ENCODE assay signal across 27 cellular contexts in the genomic region with DNA sequence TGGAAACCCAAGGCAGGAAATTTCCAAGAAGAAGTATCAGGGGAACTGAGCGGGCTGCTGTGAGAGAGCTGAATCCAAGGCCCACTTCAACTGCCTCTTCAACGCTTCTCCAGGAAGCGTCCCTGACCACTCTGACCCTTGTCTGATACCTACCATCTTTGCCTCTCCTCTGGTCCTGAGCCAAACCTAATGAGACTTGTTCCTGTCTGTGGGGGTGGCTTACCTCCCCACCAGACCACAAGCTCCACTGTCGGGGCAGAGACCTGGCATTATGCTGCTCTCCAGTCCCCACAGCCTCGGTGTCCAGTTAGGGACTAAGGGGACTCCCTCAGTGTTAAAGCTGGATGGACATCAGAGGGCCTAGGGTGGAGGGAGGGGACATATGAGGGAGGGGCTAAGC. TPM values are rescaled to one million over a fixed set of nuclear protein-coding genes. Genes with fewer than 3 reads are reported as not detected.
"Had no signal": no experiment of that assay in that cellular context is flagged by ENCODE, and none has a peak within 500 bp of the region (broad histone marks: within the 10 kb centered on the region; RNA-seq: fewer than 3 reads in every experiment).

No MANE protein-coding gene starts in this region.

- H3K27ac ChIP-seq: ascending aorta, breast epithelium, coronary artery, esophagus muscularis mucosa, foreskin keratinocyte, gastrocnemius medialis had no signal

- H3K4me1 ChIP-seq: ascending aorta, breast epithelium, esophagus muscularis mucosa, foreskin keratinocyte, gastrocnemius medialis had no signal

- H3K4me3 ChIP-seq: ascending aorta, breast epithelium, coronary artery, dorsolateral prefrontal cortex, esophagus muscularis mucosa, gastrocnemius medialis had no signal

- H3K36me3 ChIP-seq: ascending aorta, breast epithelium, esophagus muscularis mucosa, gastrocnemius medialis had no signal

- DNase-seq: activated CD4-positive, alpha-beta memory T cell treated with anti-CD3 and anti-CD28 coated beads, Interleukin-2, amount 10 ng/mL, durations not matched to agents 7 days and 5 days; activated CD4-positive, alpha-beta T cell treated with anti-CD3 and anti-CD28 coated beads for 1 hour; activated CD4-positive, alpha-beta T cell treated with anti-CD3 and anti-CD28 coated beads for 4 hours; activated CD4-positive, alpha-beta T cell treated with anti-CD3 and anti-CD28 coated beads, Interleukin-2, amount 10 ng/mL, durations not matched to agents 7 days and 5 days; activated CD4-positive, alpha-beta T cell treated with anti-CD3 and anti-CD28 coated beads, Interleukin-2, amount 50 U/mL, for 4 hours; activated CD4-positive, CD25-positive, alpha-beta regulatory T cell; activated CD8-positive, alpha-beta memory T cell treated with anti-CD3 and anti-CD28 coated beads, Interleukin-2, amount 50 U/mL, for 48 hours; activated gamma-delta T cell; activated naive CD4-positive, alpha-beta T cell; activated naive CD4-positive, alpha-beta T cell treated with anti-CD3 and anti-CD28 coated beads, Interleukin-2, amount 10 ng/mL, durations not matched to agents 7 days and 5 days; activated naive CD8-positive, alpha-beta T cell treated with anti-CD3 and anti-CD28 coated beads, Interleukin-2, amount 10 ng/mL, durations not matched to agents 7 days and 5 days; activated T-cell treated with anti-CD3 and anti-CD28 coated beads for 4 hours; activated T-cell treated with anti-CD3 and anti-CD28 coated beads, Interleukin-2, amount 50 U/mL, for 24 hours; activated T-cell treated with anti-CD3 and anti-CD28 coated beads, Interleukin-2, amount 50 U/mL, for 72 hours; effector memory CD4-positive, alpha-beta T cell; erythroblast; foreskin keratinocyte; gastrocnemius medialis; glutamatergic neuron; T-helper 2 cell had no signal

- H3K27me3 ChIP-seq: ascending aorta, breast epithelium, gastrocnemius medialis had no signal

- H3K9me3 ChIP-seq: ascending aorta, breast epithelium, esophagus muscularis mucosa, gastrocnemius medialis had no signal

RNA-seq across cellular contexts. Expression of a gene that starts 49.7 kb away (rescaled TPM):
- total RNA-seq: activated naive CD4-positive, alpha-beta T cell treated with anti-CD3 and anti-CD28 coated beads, Interleukin-2, amount 50 U/mL, for 72 hours; activated naive CD8-positive, alpha-beta T cell treated with anti-CD3 and anti-CD28 coated beads, Interleukin-2, amount 10 ng/mL, durations not matched to agents 7 days and 5 days; ascending aorta; breast epithelium; cardiac septum; foreskin keratinocyte; gastrocnemius medialis had no signal
- polyA plus RNA-seq: foreskin keratinocyte had no signal
